In genomic region chr3:158780795-158781590, GRCh38 we compare ENCODE assay signal across 18 cellular contexts. TPM values are rescaled to one million over a fixed set of nuclear protein-coding genes. Genes with fewer than 3 reads are reported as not detected.
DNase-seq lines count a peak whose midpoint lies in the region; ATAC-seq and TF ChIP-seq lines count a peak whose summit lies in the region.
"Had no signal": no experiment of that assay in that cellular context is flagged by ENCODE, and none has a peak within 500 bp of the region (broad histone marks: within the 10 kb centered on the region; RNA-seq: fewer than 3 reads in every experiment).

No MANE protein-coding gene starts in this region.

- H3K79me1 ChIP-seq in H9 (ENCODE audit: insufficient read depth, low read depth, low read length, poor library complexity, severe bottlenecking): no peaks in the 10 kb centered on the region
- no peaks in the 10 kb centered on the region for H3K79me1 ChIP-seq in neuronal stem cell (ENCODE audit: low read depth, low read length)

- H3T11ph ChIP-seq in H9 (ENCODE audit: low read length): no peak overlapping the region

- H2BK15ac ChIP-seq in H9 (ENCODE audit: low read depth, low read length) (no peak overlapping the region), neuronal stem cell (ENCODE audit: low read length) (no peak overlapping the region)

- H3K23me2 ChIP-seq in H9 (ENCODE audit: insufficient read length, low read depth, low read length, poor library complexity, severe bottlenecking): no peaks in the 10 kb centered on the region

- H3F3A ChIP-seq in PC-3 (ENCODE audit: low read length, unreplicated experiment): no peaks in the 10 kb centered on the region

- ATAC-seq in PC-3 (no peak), left lung (peak; percentile 24), GM21529 (IDR thresholded peaks at IDR 0.05; ENCODE audit: unreplicated experiment) (no peak)
- ATAC-seq: GM23338 had no signal

- intact Hi-C loops in PC-3 (cut with micrococcal nuclease) (no loop called here), left lung (cut with DNase I) (no loop called here), head of caudate nucleus (cut with DNase I) (no loop called here)

- TF ChIP-seq CTCF in H9 (conservative IDR thresholded peaks at IDR 0.05) (peak; percentile 20; the same call in 1 of the 3 replicates), PC-3 (conservative IDR thresholded peaks at IDR 0.05; ENCODE audit: low read depth, low read length) (no peak), epithelial cell of proximal tubule (conservative IDR thresholded peaks at IDR 0.05; ENCODE audit: low read depth, low read length) (peak; percentile 21), left lung (IDR thresholded peaks at IDR 0.05) (no peak)

- WGBS in H9 (ENCODE audit: extremely low coverage, insufficient read length, low lambda C conversion rate): no CpG with 5 or more reads among the region's 3 CpGs
- no CpG with 5 or more reads among the region's 3 CpGs for WGBS in neuronal stem cell (ENCODE audit: extremely low coverage in 2 of 2, insufficient read length in 2 of 2, insufficient replicate concordance in 1 of 2), 2 donors

- DNase-seq in H9 (no peak), PC-3 (no peak), epithelial cell of proximal tubule (ENCODE audit: low read depth) (no peak), left lung (no peak), head of caudate nucleus (no peak), NCI-H2081 treated with DMSO at 0.1 percent for 48 hours (lab: John Stamatoyannopoulos, UW) (no peak), neuronal stem cell (ENCODE audit: low spot score) (no peak)
- DNase-seq: C1 segment of cervical spinal cord, DND-41, GDM1, NCI-H1417, NCI-H1930, NCI-H2171, NCI-H446 treated with DMSO at 0.1 percent for 48 hours had no signal

- H3K9me3 ChIP-seq in H9 (ENCODE audit: control insufficient read depth, low read depth, low read length) (no peaks in the 10 kb centered on the region), PC-3 (ENCODE audit: low read length) (no peaks in the 10 kb centered on the region), left lung (no peaks in the 10 kb centered on the region), neuronal stem cell (replicated peaks in 1 of 2; ENCODE audit: control insufficient read depth in 2 of 2, insufficient read depth in 1 of 2, low read depth in 1 of 2, low read length in 2 of 2) (no peaks in the 10 kb centered on the region)

- H4K20me1 ChIP-seq in H9 (ENCODE audit: control insufficient read depth, insufficient read depth, insufficient read length) (no peaks in the 10 kb centered on the region), PC-3 (ENCODE audit: low read length) (no peaks in the 10 kb centered on the region)

- no peak overlapping the region for H2AK5ac ChIP-seq in H9 (ENCODE audit: insufficient read length, low read length)
- H2AK5ac ChIP-seq in neuronal stem cell (ENCODE audit: low read depth, low read length): no peak overlapping the region

- no peak overlapping the region for H2BK20ac ChIP-seq in H9 (ENCODE audit: low read depth, low read length, poor library complexity, severe bottlenecking)

- H3K23ac ChIP-seq in H9 (ENCODE audit: insufficient read length, low read depth, low read length) (no peak overlapping the region), neuronal stem cell (ENCODE audit: low read depth, low read length, poor library complexity) (no peak overlapping the region)

- H3K4ac ChIP-seq in H9 (ENCODE audit: low read depth, low read length) (no peak overlapping the region), neuronal stem cell (ENCODE audit: low read length) (no peak overlapping the region)

- H3K4me2 ChIP-seq in H9 (ENCODE audit: insufficient read depth, insufficient read length, low read length) (no peak overlapping the region), PC-3 (ENCODE audit: low read length) (no peak overlapping the region), neuronal stem cell (ENCODE audit: insufficient read depth, low read length, poor library complexity, severe bottlenecking) (no peak overlapping the region)
- H3K4me2 ChIP-seq: GM23338 had no signal

- no peaks in the 10 kb centered on the region for H3K27me3 ChIP-seq in H9 (ENCODE audit: insufficient read depth, low read length)
- no peaks in the 10 kb centered on the region for H3K27me3 ChIP-seq in PC-3 (ENCODE audit: low read length)
- no peaks in the 10 kb centered on the region for H3K27me3 ChIP-seq in left lung
- H3K27me3 ChIP-seq in neuronal stem cell (ENCODE audit: control insufficient read depth in 3 of 3, insufficient read depth in 3 of 3, low read depth in 1 of 3, low read length in 3 of 3): no peaks in the 10 kb centered on the region

- no peaks in the 10 kb centered on the region for H3K4me1 Mint-ChIP-seq in H9
- H3K4me1 Mint-ChIP-seq: GM23338, IgD-negative memory B cell had no signal

- H2BK120ac ChIP-seq in H9 (ENCODE audit: low read depth, low read length, poor library complexity, severe bottlenecking) (no peak overlapping the region), neuronal stem cell (ENCODE audit: low read depth, low read length) (no peak overlapping the region)

- no peak overlapping the region for H3K14ac ChIP-seq in H9 (ENCODE audit: insufficient read depth, low read length)
- H3K14ac ChIP-seq in neuronal stem cell (ENCODE audit: low read length): no peak overlapping the region

- H3K9ac ChIP-seq in H9 (ENCODE audit: extremely low read depth, insufficient read length, low read length): no peak overlapping the region
- no peak overlapping the region for H3K9ac ChIP-seq in PC-3 (ENCODE audit: low read length)
- H3K9ac ChIP-seq in neuronal stem cell (ENCODE audit: low read depth, low read length, poor library complexity): no peak overlapping the region

- H3K4me1 ChIP-seq in H9 (ENCODE audit: insufficient read depth, low read length) (no peaks in the 10 kb centered on the region), PC-3 (ENCODE audit: insufficient read depth, low read length) (peaks cover 12% of the 10 kb centered on the region), left lung (peaks cover 13 to 17% of the 10 kb centered on the region in 2 donors), neuronal stem cell (ENCODE audit: control insufficient read depth in 2 of 2, insufficient read depth in 1 of 2, low read depth in 1 of 2, low read length in 2 of 2) (no peaks in the 10 kb centered on the region)

- H2BK5ac ChIP-seq in H9 (ENCODE audit: insufficient read length, low read length) (no peak overlapping the region), neuronal stem cell (ENCODE audit: low read length) (no peak overlapping the region)

- no peaks in the 10 kb centered on the region for H3K9me2 ChIP-seq in PC-3 (replicated peaks; ENCODE audit: low read length)

- H3K56ac ChIP-seq in H9 (ENCODE audit: insufficient read length, low read depth, low read length): no peak overlapping the region

- POLR2A ChIA-PET in PC-3 (lab: Charles Lee; ENCODE audit: unreplicated experiment): no interaction called here

- H3K4me3 ChIP-seq in PC-3 (ENCODE audit: low read length): no peak overlapping the region
- H3K4me3 ChIP-seq in epithelial cell of proximal tubule (ENCODE audit: low read depth, low read length): no peak overlapping the region
- no peak overlapping the region for H3K4me3 ChIP-seq in left lung
- no peak overlapping the region for H3K4me3 ChIP-seq in neuronal stem cell (ENCODE audit: low read length in 2 of 2)
- H3K4me3 ChIP-seq: GM23338 had no signal

- CTCF ChIA-PET in PC-3 (lab: Charles Lee): no interaction called here

- H2BK12ac ChIP-seq in H9 (ENCODE audit: insufficient read length, low read depth, low read length) (no peak overlapping the region), neuronal stem cell (ENCODE audit: low read length) (no peak overlapping the region)

- H2AFZ ChIP-seq in H9 (ENCODE audit: low read length) (no peak overlapping the region), PC-3 (ENCODE audit: low read length) (no peak overlapping the region), neuronal stem cell (ENCODE audit: low read length) (no peak overlapping the region)
- H2AFZ ChIP-seq: GM23338 had no signal

- no peak overlapping the region for H4K8ac ChIP-seq in H9 (replicated peaks; ENCODE audit: insufficient read length, low read depth, low read length)
- no peak overlapping the region for H4K8ac ChIP-seq in neuronal stem cell (ENCODE audit: low read depth, low read length)

- H4K5ac ChIP-seq in H9 (ENCODE audit: insufficient read length, low read depth, low read length): no peak overlapping the region

- H3K27me3 Mint-ChIP-seq in H9 (ENCODE audit: low read depth): no peaks in the 10 kb centered on the region; the same call in 1 of the 2 replicates
- H3K27me3 Mint-ChIP-seq: IgD-negative memory B cell had no signal

- H3K4me3 Mint-ChIP-seq in H9: no peak overlapping the region
- H3K4me3 Mint-ChIP-seq: GM23338, IgD-negative memory B cell had no signal

- no peaks in the 10 kb centered on the region for H3K36me3 Mint-ChIP-seq in H9 (ENCODE audit: insufficient read depth in 1 of 3, low read depth in 3 of 3)
- H3K36me3 Mint-ChIP-seq: IgD-negative memory B cell had no signal

- BruUV-seq in PC-3 (replicated peaks; lab: Mats Ljungman, UMichigan): no TSS peak

- no peaks in the 10 kb centered on the region for H3K9me3 Mint-ChIP-seq in H9
- H3K9me3 Mint-ChIP-seq: GM23338 had no signal

- H3K18ac ChIP-seq in H9 (ENCODE audit: insufficient read length, low read depth, low read length): no peak overlapping the region
- H3K18ac ChIP-seq in neuronal stem cell (ENCODE audit: low read length): no peak overlapping the region

- H3K27ac ChIP-seq in H9 (ENCODE audit: insufficient read length, low read depth, low read length) (no peak overlapping the region), PC-3 (ENCODE audit: low read length) (peak overlapping the region; percentile 53; the same call in 1 of the 2 replicates), left lung (no peak overlapping the region), neuronal stem cell (replicated peaks; ENCODE audit: low read length) (no peak overlapping the region)

- H3K36me3 ChIP-seq in PC-3 (ENCODE audit: low read depth, low read length): peaks cover 2% of the 10 kb centered on the region; the same call in 1 of the 2 replicates
- no peaks in the 10 kb centered on the region for H3K36me3 ChIP-seq in left lung
- no peaks in the 10 kb centered on the region for H3K36me3 ChIP-seq in neuronal stem cell (replicated peaks in 1 of 2; ENCODE audit: control insufficient read depth in 2 of 2, insufficient read depth in 2 of 2, low read length in 2 of 2)

- H3K27ac Mint-ChIP-seq in H9: no peak overlapping the region
- H3K27ac Mint-ChIP-seq: GM23338, IgD-negative memory B cell had no signal

- H3K79me2 ChIP-seq in H9 (ENCODE audit: insufficient read depth, low read length): no peaks in the 10 kb centered on the region
- no peaks in the 10 kb centered on the region for H3K79me2 ChIP-seq in PC-3 (ENCODE audit: low read length)

- no peak overlapping the region for H4K91ac ChIP-seq in H9 (ENCODE audit: insufficient read length, low read depth, low read length)
- H4K91ac ChIP-seq in neuronal stem cell (ENCODE audit: low read depth, low read length, poor library complexity): no peak overlapping the region

RNA-seq across cellular contexts. Expression of gene MFSD1, which starts 20.9 kb away (rescaled TPM):
- total RNA-seq in H9 (2021) (9.5 and 10.4 TPM in 2 replicates), PC-3 (2014; rRNA removed) (45.2 and 45.3 TPM in 2 replicates), epithelial cell of proximal tubule (27.8 and 32.8 TPM in 2 replicates), left lung (100 to 1,000 TPM in 1 of 2 donors, 10 to 100 TPM in 1; 86.4 to 134 TPM)
- 4.2 TPM for polyA plus RNA-seq in neuronal stem cell (2013, experiment 1 of 2)
- 3.4 TPM for polyA plus RNA-seq in neuronal stem cell (2013, experiment 2 of 2)

RNA-seq across cellular contexts. Expression of gene RARRES1, which starts 48.7 kb away (rescaled TPM):
- 0.72 and 0.81 TPM in 2 replicates for total RNA-seq in H9 (2021)
- 0.73 TPM in 1 of 2 replicates, not detected in the other for total RNA-seq in PC-3 (2014; rRNA removed)
- total RNA-seq in epithelial cell of proximal tubule: 9.8 and 10.4 TPM in 2 replicates
- total RNA-seq in left lung: 100 to 1,000 TPM in 1 of 2 donors, 10 to 100 TPM in 1; 52.4 to 131 TPM
- 0.89 TPM for polyA plus RNA-seq in neuronal stem cell (2013, experiment 1 of 2)
- polyA plus RNA-seq in neuronal stem cell (2013, experiment 2 of 2): 0.96 TPM
- total RNA-seq: A673 had no signal

Comparison
In these comparisons a context has a peak if more than half of its experiments do, and no peak if none do; other contexts are left out.
1. CTCF ChIP-seq: peak in H9 (single experiment) and epithelial cell of proximal tubule (single experiment); none in PC-3 (single experiment) and left lung (0 of 2).